10 cellular contexts compared by ENCODE assay signal in genomic region chr2:30514134-30514860, GRCh38.
A peak's percentile ranks its signal among the peaks of the same experiment; 100 is the strongest.
DNase-seq lines count a peak whose midpoint lies in the region; ATAC-seq and TF ChIP-seq lines count a peak whose summit lies in the region.
"Had no signal": no experiment of that assay in that cellular context is flagged by ENCODE, and none has a peak within 500 bp of the region (broad histone marks: within the 10 kb centered on the region; RNA-seq: fewer than 3 reads in every experiment).

No MANE protein-coding gene starts in this region.

- H3K9me3 Mint-ChIP-seq in HFFc6, result no peaks in the 10 kb centered on the region; the same call in 1 of the 2 replicates

- in situ Hi-C loops in astrocyte of the cerebellum (cut with HindIII; ENCODE audit: low sequenced_read_pairs), result no loop called here

- H3K4me3 ChIP-seq in astrocyte of the cerebellum (ENCODE audit: low read depth, low read length), result no peak overlapping the region
- no peak overlapping the region for H3K4me3 ChIP-seq in hepatocyte
- H3K4me3 ChIP-seq: thoracic aorta had no signal

- no peaks in the 10 kb centered on the region for H3K9me3 ChIP-seq in hepatocyte (ENCODE audit: low read depth)

- H3K79me2 ChIP-seq in hepatocyte, result peaks cover 47% of the 10 kb centered on the region

- no peak overlapping the region for H2AFZ ChIP-seq in hepatocyte

- peaks cover 46% of the 10 kb centered on the region for H3K4me1 Mint-ChIP-seq in HFFc6 (ENCODE audit: low read depth)

- no peaks in the 10 kb centered on the region for H3K36me3 ChIP-seq in hepatocyte (replicated peaks; ENCODE audit: insufficient read depth, low read depth)

- peak overlapping the region; percentile 2; the same call in 1 of the 2 replicates for H3K27ac Mint-ChIP-seq in HFFc6

- H3K4me3 Mint-ChIP-seq in HFFc6, result no peak overlapping the region

- TF ChIP-seq CTCF in HFFc6 (IDR thresholded peaks at IDR 0.05) (no peak), astrocyte of the cerebellum (IDR thresholded peaks at IDR 0.05; ENCODE audit: low read depth, low read length, missing control alignments) (no peak), hepatocyte (IDR thresholded peaks at IDR 0.05; ENCODE audit: poor library complexity) (no peak)

- peaks cover 45% of the 10 kb centered on the region for H3K4me1 ChIP-seq in hepatocyte (ENCODE audit: insufficient read depth)

- H3K27ac ChIP-seq in hepatocyte, result peak overlapping the region; percentile 8
- H3K27ac ChIP-seq: thoracic aorta had no signal

- H3K4me2 ChIP-seq in hepatocyte, result peak overlapping the region; percentile 21

- peaks cover 5% of the 10 kb centered on the region for H3K36me3 Mint-ChIP-seq in HFFc6 (ENCODE audit: low read depth)

- H3K9me2 ChIP-seq in hepatocyte (replicated peaks; ENCODE audit: insufficient read depth), result no peaks in the 10 kb centered on the region

- WGBS in hepatocyte (ENCODE audit: low lambda C conversion rate, missing lambda C conversion rate), result 34% methylated on average over 2 of the region's 2 CpGs

- H3K27me3 Mint-ChIP-seq in HFFc6 (ENCODE audit: insufficient read depth), result no peaks in the 10 kb centered on the region; the same call in 1 of the 2 replicates

- no peaks in the 10 kb centered on the region for H3K27me3 ChIP-seq in hepatocyte

- no peaks in the 10 kb centered on the region for H4K20me1 ChIP-seq in hepatocyte (ENCODE audit: insufficient read depth, poor library complexity, severe bottlenecking)

- no peak for ATAC-seq in GM19467 (IDR thresholded peaks at IDR 0.05; ENCODE audit: unreplicated experiment)
- ATAC-seq in HG03442 (IDR thresholded peaks at IDR 0.05; ENCODE audit: unreplicated experiment), result no peak

- DNase-seq in AG20443 (ENCODE audit: low spot score) (peak; percentile 38), HFFc6 (peak; percentile 47), astrocyte of the cerebellum (ENCODE audit: low read depth) (peak; percentile 16), hepatocyte (ENCODE audit: low spot score) (peak; percentile 40), NCI-H2107 treated with DMSO at 0.1 percent for 48 hours (lab: John Stamatoyannopoulos, UW; ENCODE audit: unreplicated experiment) (no peak), T-helper 9 cell (no peak)
- DNase-seq: islet precursor cell had no signal

Comparison
In these comparisons a context has a peak if more than half of its experiments do, and no peak if none do; other contexts are left out.
1. DNase-seq: peak in AG20443 (single experiment), HFFc6 (single experiment), astrocyte of the cerebellum (single experiment) and hepatocyte (single experiment); none in NCI-H2107 treated with DMSO at 0.1 percent for 48 hours (single experiment) and T-helper 9 cell (single experiment).